ENCODE assay signal across 9 cellular contexts in the genomic region with DNA sequence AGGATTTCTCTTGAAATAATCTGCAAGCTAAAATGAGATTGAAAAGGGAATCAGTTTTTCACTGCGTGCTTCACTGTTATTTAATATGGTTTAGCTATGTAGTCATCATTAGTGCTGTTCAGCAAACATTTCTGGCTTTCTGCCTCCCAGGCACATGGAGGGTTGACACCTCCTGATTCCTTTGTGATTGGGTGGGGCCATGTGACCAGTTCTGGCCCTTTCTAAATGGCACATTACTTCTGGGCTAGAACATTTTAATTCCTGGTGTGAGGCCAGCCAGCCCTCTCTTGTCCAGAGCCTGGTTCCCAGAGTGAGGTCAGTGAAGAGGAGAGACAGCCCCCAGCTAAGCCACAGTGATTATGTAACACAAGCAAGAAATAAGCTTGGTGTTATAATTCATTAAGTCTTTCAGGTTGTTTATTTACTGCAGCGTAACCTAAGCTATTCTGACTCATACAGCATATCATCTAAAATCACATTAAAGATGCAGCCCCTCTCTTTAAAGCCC. TPM values are rescaled to one million over a fixed set of nuclear protein-coding genes. Genes with fewer than 3 reads are reported as not detected.
DNase-seq lines count a peak whose midpoint lies in the region; ATAC-seq, FAIRE-seq and TF ChIP-seq lines count a peak whose summit lies in the region.
"Had no signal": no experiment of that assay in that cellular context is flagged by ENCODE, and none has a peak within 500 bp of the region (broad histone marks: within the 10 kb centered on the region; RNA-seq: fewer than 3 reads in every experiment).

No MANE protein-coding gene starts in this region.

- H3K36me3 ChIP-seq in astrocyte (ENCODE audit: insufficient read depth, low read length) (no peaks in the 10 kb centered on the region), hepatocyte (replicated peaks; ENCODE audit: insufficient read depth, low read depth) (no peaks in the 10 kb centered on the region), smooth muscle cell (ENCODE audit: low read depth) (no peaks in the 10 kb centered on the region)

- H3K79me2 ChIP-seq in astrocyte (ENCODE audit: insufficient read depth, low read length) (no peaks in the 10 kb centered on the region), hepatocyte (no peaks in the 10 kb centered on the region), smooth muscle cell (ENCODE audit: low read depth) (no peaks in the 10 kb centered on the region)

- H3K9me2 ChIP-seq in hepatocyte (replicated peaks; ENCODE audit: insufficient read depth), result no peaks in the 10 kb centered on the region

- TF ChIP-seq CTCF in HFFc6 (IDR thresholded peaks at IDR 0.05) (no peak), astrocyte (IDR thresholded peaks at IDR 0.05; ENCODE audit: insufficient read depth, low read depth, low read length) (no peak), hepatocyte (IDR thresholded peaks at IDR 0.05; ENCODE audit: poor library complexity) (no peak), smooth muscle cell (IDR thresholded peaks at IDR 0.05; ENCODE audit: borderline replicate concordance, insufficient read depth, poor library complexity, severe bottlenecking) (no peak)

- peak overlapping the region; percentile 29 for H3K27ac ChIP-seq in astrocyte (ENCODE audit: low read depth, low read length)
- peak overlapping the region; percentile 85 for H3K27ac ChIP-seq in hepatocyte
- H3K27ac ChIP-seq in smooth muscle cell (ENCODE audit: low read depth), result peak overlapping the region; percentile 98

- H3K36me3 Mint-ChIP-seq in HFFc6 (ENCODE audit: low read depth), result no peaks in the 10 kb centered on the region
- peaks cover 3% of the 10 kb centered on the region for H3K36me3 Mint-ChIP-seq in astrocyte (ENCODE audit: low read depth, unreplicated experiment)

- H3K4me3 Mint-ChIP-seq in HFFc6 (peak overlapping the region; percentile 35), astrocyte (ENCODE audit: unreplicated experiment) (no peak overlapping the region)

- H3K27ac Mint-ChIP-seq in HFFc6, result peak overlapping the region; percentile 92
- peak overlapping the region; percentile 85 for H3K27ac Mint-ChIP-seq in astrocyte (ENCODE audit: unreplicated experiment)

- H3K4me3 ChIP-seq in astrocyte (ENCODE audit: insufficient read depth, low read depth, low read length) (no peak overlapping the region), hepatocyte (no peak overlapping the region), smooth muscle cell (no peak overlapping the region)

- H4K20me1 ChIP-seq in astrocyte (ENCODE audit: insufficient read depth, low read length) (no peaks in the 10 kb centered on the region), hepatocyte (ENCODE audit: insufficient read depth, poor library complexity, severe bottlenecking) (no peaks in the 10 kb centered on the region), smooth muscle cell (ENCODE audit: low read depth) (no peaks in the 10 kb centered on the region)

- H3K9me3 ChIP-seq in astrocyte (ENCODE audit: insufficient read depth, low read depth, low read length), result no peaks in the 10 kb centered on the region
- H3K9me3 ChIP-seq in hepatocyte (ENCODE audit: low read depth), result no peaks in the 10 kb centered on the region
- no peaks in the 10 kb centered on the region for H3K9me3 ChIP-seq in smooth muscle cell (replicated peaks; ENCODE audit: low read depth)

- WGBS in hepatocyte (ENCODE audit: low lambda C conversion rate, missing lambda C conversion rate), result 59% methylated on average over 2 of the region's 2 CpGs
- 17% methylated on average over 2 of the region's 2 CpGs for WGBS in smooth muscle cell (ENCODE audit: low lambda C conversion rate)

- H3K4me2 ChIP-seq in astrocyte (ENCODE audit: low read length) (no peak overlapping the region), hepatocyte (no peak overlapping the region), smooth muscle cell (peak overlapping the region; percentile 74)

- H3K9me3 Mint-ChIP-seq in HFFc6, result no peaks in the 10 kb centered on the region
- no peaks in the 10 kb centered on the region for H3K9me3 Mint-ChIP-seq in astrocyte (ENCODE audit: unreplicated experiment)

- H3K27me3 Mint-ChIP-seq in HFFc6 (ENCODE audit: insufficient read depth) (peaks cover 3% of the 10 kb centered on the region; the same call in 1 of the 2 replicates), astrocyte (ENCODE audit: low read depth, unreplicated experiment) (peaks cover 3% of the 10 kb centered on the region)

- H2AFZ ChIP-seq in astrocyte (ENCODE audit: low read depth, low read length) (peak overlapping the region; percentile 27), hepatocyte (no peak overlapping the region), smooth muscle cell (ENCODE audit: low read depth) (no peak overlapping the region)

- H3K4me1 Mint-ChIP-seq in HFFc6 (ENCODE audit: low read depth) (peaks cover 68% of the 10 kb centered on the region), astrocyte (ENCODE audit: low read depth, unreplicated experiment) (peaks cover 42% of the 10 kb centered on the region)

- peaks cover 38% of the 10 kb centered on the region for H3F3A ChIP-seq in smooth muscle cell (ENCODE audit: low read depth)

- H3K4me1 ChIP-seq in astrocyte (ENCODE audit: insufficient read depth, low read length) (peaks cover 42% of the 10 kb centered on the region), hepatocyte (ENCODE audit: insufficient read depth) (peaks cover 36% of the 10 kb centered on the region), smooth muscle cell (ENCODE audit: low read depth) (peaks cover 31% of the 10 kb centered on the region)

- no peak overlapping the region for H3K9ac ChIP-seq in astrocyte (ENCODE audit: low read length)
- peak overlapping the region; percentile 12 for H3K9ac ChIP-seq in smooth muscle cell (ENCODE audit: low read depth)

- peak; percentile 89 for DNase-seq in HFFc6
- DNase-seq in astrocyte (ENCODE audit: low read depth), result peak; percentile 89
- peak; percentile 71 for DNase-seq in hepatocyte (ENCODE audit: low spot score)
- no peak for DNase-seq in smooth muscle cell (lab: John Stamatoyannopoulos, UW; ENCODE audit: unreplicated experiment)
- no peak for DNase-seq in activated T-cell treated with anti-CD3 and anti-CD28 coated beads for 4 hours
- DNase-seq in SK-N-DZ (ENCODE audit: low spot score), result no peak

- ATAC-seq in GM18519 (IDR thresholded peaks at IDR 0.05; ENCODE audit: low FRiP score, unreplicated experiment) (no peak), GM19463 (IDR thresholded peaks at IDR 0.05; ENCODE audit: unreplicated experiment) (no peak)

- FAIRE-seq in astrocyte (lab: Jason Lieb, UNC), result peak; percentile 75

- H3K27me3 ChIP-seq in astrocyte (ENCODE audit: insufficient read depth, low read length), result no peaks in the 10 kb centered on the region
- H3K27me3 ChIP-seq in hepatocyte, result no peaks in the 10 kb centered on the region
- H3K27me3 ChIP-seq in smooth muscle cell (ENCODE audit: low read depth), result no peaks in the 10 kb centered on the region

RNA-seq across cellular contexts. Expression of gene ARSI, which starts 17.4 kb away (rescaled TPM):
- total RNA-seq in HFFc6 (2021; fragmentation: NEBNext Ultra II Directional; extraction: Animal tissue kit (Norgen Biotek cat#: 25700)), result 1 to 10 TPM; 4.6 to 6.7 (median 4.9) TPM
- total RNA-seq in astrocyte (21.4 and 23.0 TPM in 2 replicates), hepatocyte (18.4 and 27.9 TPM in 2 replicates), smooth muscle cell (68.9 and 72.8 TPM in 2 replicates)
- polyA plus RNA-seq in hepatocyte (27.1 and 42.8 TPM in 2 replicates), smooth muscle cell (55.9 and 87.6 TPM in 2 replicates)
- 2.3 and 3.3 TPM in 2 replicates for polyA plus RNA-seq in SK-N-DZ (2014; cell fraction: cytosol; rRNA removed)
- 0.39 and 1.2 TPM in 2 replicates for polyA plus RNA-seq in SK-N-DZ (2014; cell fraction: nucleus; rRNA removed)

RNA-seq across cellular contexts. Expression of gene CAMK2A, which starts 30.5 kb away (rescaled TPM):
- under 1 TPM; 0.09 to 0.64 (median 0.18) TPM for total RNA-seq in HFFc6 (2021; fragmentation: NEBNext Ultra II Directional; extraction: Animal tissue kit (Norgen Biotek cat#: 25700))
- total RNA-seq in astrocyte (1.2 and 1.6 TPM in 2 replicates), hepatocyte (0.88 and 2.6 TPM in 2 replicates), smooth muscle cell (1.6 and 2.2 TPM in 2 replicates)
- polyA plus RNA-seq in hepatocyte (1.0 and 1.2 TPM in 2 replicates), smooth muscle cell (0.83 and 1.1 TPM in 2 replicates)
- polyA plus RNA-seq in SK-N-DZ (2014; cell fraction: cytosol; rRNA removed), result 3.2 and 6.5 TPM in 2 replicates
- polyA plus RNA-seq in SK-N-DZ (2014; cell fraction: nucleus; rRNA removed), result 7.5 and 14.0 TPM in 2 replicates
- total RNA-seq: dermis microvascular lymphatic vessel endothelial cell had no signal

RNA-seq across cellular contexts. Expression of gene TCOF1, which starts 37.4 kb away (rescaled TPM):
- 10 to 100 TPM; 30.8 to 44.6 (median 38.5) TPM for total RNA-seq in HFFc6 (2021; fragmentation: NEBNext Ultra II Directional; extraction: Animal tissue kit (Norgen Biotek cat#: 25700))
- total RNA-seq in astrocyte, result 36.1 and 47.5 TPM in 2 replicates
- total RNA-seq in hepatocyte, result 19.9 and 21.2 TPM in 2 replicates
- polyA plus RNA-seq in hepatocyte, result 22.5 and 24.0 TPM in 2 replicates
- 12.7 and 16.0 TPM in 2 replicates for total RNA-seq in smooth muscle cell
- 25.9 and 27.6 TPM in 2 replicates for polyA plus RNA-seq in smooth muscle cell
- polyA plus RNA-seq in SK-N-DZ (2014; cell fraction: cytosol; rRNA removed), result 39.6 and 55.9 TPM in 2 replicates
- 39.1 and 55.0 TPM in 2 replicates for polyA plus RNA-seq in SK-N-DZ (2014; cell fraction: nucleus; rRNA removed)

Comparison
In these comparisons a context has a peak if more than half of its experiments do, and no peak if none do; other contexts are left out.
1. DNase-seq: peak in HFFc6 (single experiment), astrocyte (single experiment) and hepatocyte (single experiment); none in smooth muscle cell (single experiment), activated T-cell treated with anti-CD3 and anti-CD28 coated beads for 4 hours (single experiment) and SK-N-DZ (single experiment).
2. H3K27ac ChIP-seq: peak in every context shown above with its lines; median percentile 98 in smooth muscle cell; 85 in hepatocyte; 29 in astrocyte.